In the genomic region with DNA sequence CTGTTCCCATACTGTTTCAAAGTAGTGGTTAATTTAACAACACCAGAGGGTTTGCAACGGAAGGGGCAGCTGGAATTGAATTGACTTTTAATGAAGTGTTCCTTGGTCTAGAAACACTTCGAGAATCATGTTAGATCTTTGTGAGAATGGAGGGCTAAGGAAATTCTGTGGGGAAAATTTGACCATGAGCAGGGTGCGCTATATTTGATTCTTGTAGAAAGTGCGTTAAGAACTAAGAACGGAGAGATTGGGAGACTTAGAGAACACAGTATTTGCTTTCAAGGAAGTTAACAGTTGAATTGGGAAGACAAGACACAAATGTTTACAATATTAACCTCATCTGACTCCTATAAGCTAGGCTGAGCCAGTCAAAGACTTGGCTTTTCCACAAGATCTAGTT, we compare ENCODE assay signal across 8 cellular contexts. TPM values are rescaled to one million over a fixed set of nuclear protein-coding genes. Genes with fewer than 3 reads are reported as not detected.
DNase-seq lines count a peak whose midpoint lies in the region; ATAC-seq, FAIRE-seq and TF ChIP-seq lines count a peak whose summit lies in the region.

No MANE protein-coding gene starts in this region.

- RAD21 ChIA-PET in GM12878 (lab: Charles Lee; ENCODE audit: unreplicated experiment) = interaction anchor here (0.9 kb wide), 1 partner anchor 8 kb away, joined by 3 read pairs; no protein-coding TSS in a partner anchor

- SMC1A ChIA-PET in GM12878 (lab: Charles Lee; ENCODE audit: uncharacterized antibody, unreplicated experiment) = interaction anchor here (0.9 kb wide), 1 partner anchor 45 kb away, joined by 3 read pairs; the partner anchor contains the start of gene ZNF282

- H3K9me3 Mint-ChIP-seq in type B pancreatic cell = peaks cover 6% of the 10 kb centered on the region

- H3K27me3 ChIP-seq in cardiac muscle cell (peaks cover 11% of the 10 kb centered on the region), GM12878 (replicated peaks in 1 of 2; ENCODE audit: control insufficient read depth in 2 of 2, insufficient read depth in 2 of 2, low read length in 1 of 2) (no peaks in the 10 kb centered on the region), lower lobe of right lung (ENCODE audit: low read depth) (no peaks in the 10 kb centered on the region)

- H3K79me2 ChIP-seq in GM12878 (ENCODE audit: control insufficient read depth, insufficient read depth, low read length) = peaks cover 24% of the 10 kb centered on the region

- no peak for TF ChIP-seq EP300 in GM12878 (IDR thresholded peaks at IDR 0.05; ENCODE audit: borderline replicate concordance in 1 of 2, control insufficient read depth in 1 of 2, low read depth in 2 of 2, low read length in 2 of 2)

- ATAC-seq in left cardiac atrium (no peak), GM12878 (no peak), lower lobe of right lung (no peak)

- H3K27ac ChIP-seq in cardiac muscle cell = no peak overlapping the region
- H3K27ac ChIP-seq in GM12878 (ENCODE audit: control insufficient read depth, insufficient read depth) = no peak overlapping the region
- H3K27ac ChIP-seq in lower lobe of right lung = no peak overlapping the region

- peaks cover 7% of the 10 kb centered on the region for H3K27me3 Mint-ChIP-seq in type B pancreatic cell

- peak overlapping the region; percentile 17 for H3K27ac Mint-ChIP-seq in type B pancreatic cell

- CTCF ChIA-PET in GM12878 (lab: Yijun Ruan, JAX) = interaction anchor here (0.7 to 1.7 kb wide), 5 partner anchors 21 to 297 kb away, joined by 3 to 5 read pairs (median 3); partner anchors contain the start of gene ZNF783

- peak overlapping the region; percentile 96 for H3K4me3 Mint-ChIP-seq in type B pancreatic cell

- H3K36me3 Mint-ChIP-seq in type B pancreatic cell = peaks cover 16% of the 10 kb centered on the region

- in situ Hi-C loops in GM12878 (cut with MboI) = no loop called here

- H3K4me2 ChIP-seq in GM12878 (ENCODE audit: control insufficient read depth, insufficient read depth) = peak overlapping the region; percentile 88

- no peak for TF ChIP-seq RAD21 in GM12878 (IDR thresholded peaks at IDR 0.05; ENCODE audit: insufficient read depth, low read depth, low read length)

- H3K4me1 Mint-ChIP-seq in type B pancreatic cell (ENCODE audit: unreplicated experiment) = peaks cover 19% of the 10 kb centered on the region

- H2AFZ ChIP-seq in GM12878 (ENCODE audit: control insufficient read depth, low read depth, low read length) = no peak overlapping the region

- 89% methylated on average over 5 of the region's 5 CpGs for WGBS in GM12878 (ENCODE audit: insufficient coverage, insufficient replicate concordance, low lambda C conversion rate, missing lambda C conversion rate)

- H3K36me3 ChIP-seq in cardiac muscle cell (no peaks in the 10 kb centered on the region), GM12878 (ENCODE audit: control insufficient read depth in 2 of 2, insufficient read depth in 2 of 2, low read length in 1 of 2) (no peaks in the 10 kb centered on the region), lower lobe of right lung (no peaks in the 10 kb centered on the region)

- POLR2A ChIA-PET in GM12878 (lab: Charles Lee) = interaction anchor here (1.3 kb wide), 1 partner anchor 45 kb away, joined by 3 read pairs; the partner anchor contains the start of gene ZNF282

- TF ChIP-seq CTCF in cardiac muscle cell (IDR thresholded peaks at IDR 0.05; ENCODE audit: low read depth, low read length) (no peak), GM12878 (IDR thresholded peaks at IDR 0.05 in 2 of 3, conservative IDR thresholded peaks at IDR 0.05 in 1 of 3; ENCODE audit: control insufficient read depth in 2 of 3, extremely low read depth in 1 of 3, insufficient read depth in 1 of 3, low read depth in 3 of 3, low read length in 3 of 3) (no peak), lower lobe of right lung (IDR thresholded peaks at IDR 0.05) (no peak), type B pancreatic cell (conservative IDR thresholded peaks at IDR 0.05) (no peak)

- H3K4me3 ChIP-seq in cardiac muscle cell (peak overlapping the region; percentile 56), GM12878 (peak overlapping the region; percentile 99), lower lobe of right lung (peak overlapping the region; percentile 100)

- BruUV-seq in GM12878 (replicated peaks; lab: Mats Ljungman, UMichigan) = TSS peak; percentile 75

- H3K4me1 ChIP-seq in cardiac muscle cell (ENCODE audit: low read depth) (peaks cover 5% of the 10 kb centered on the region), GM12878 (ENCODE audit: control insufficient read depth, insufficient read depth, low read length) (peaks cover 15% of the 10 kb centered on the region), lower lobe of right lung (peaks cover 21% of the 10 kb centered on the region)

- peak overlapping the region; percentile 89 for H3K9ac ChIP-seq in GM12878 (ENCODE audit: control insufficient read depth, insufficient read depth, low read length)

- no peaks in the 10 kb centered on the region for H4K20me1 ChIP-seq in GM12878 (ENCODE audit: control insufficient read depth, insufficient read depth)

- FAIRE-seq in GM12878 (lab: Jason Lieb, UNC) (no peak), frontal cortex (lab: Jason Lieb, UNC) (no peak)

- DNase-seq in cardiac muscle cell (ENCODE audit: low read depth in 1 of 2, low spot score in 1 of 2) = no peak
- DNase-seq in left cardiac atrium = no peak
- DNase-seq in GM12878 (ENCODE audit: low read depth, low spot score) = no peak
- no peak for DNase-seq in lower lobe of right lung
- no peak for DNase-seq in type B pancreatic cell (ENCODE audit: extremely low spot score, unreplicated experiment)
- no peak for DNase-seq in AG08395 (ENCODE audit: low spot score)
- no peak for DNase-seq in frontal cortex (ENCODE audit: low spot score in 2 of 2)
- DNase-seq in RPMI8226 = no peak

- H3K9me3 ChIP-seq in cardiac muscle cell (ENCODE audit: low read depth) (no peaks in the 10 kb centered on the region), GM12878 (replicated peaks; ENCODE audit: control insufficient read depth, insufficient read depth, low read length) (peaks cover 2% of the 10 kb centered on the region; the same call in 2 of the 3 replicates), lower lobe of right lung (no peaks in the 10 kb centered on the region)

- no peak for TF ChIP-seq POLR2A in GM12878 (IDR thresholded peaks at IDR 0.05; ENCODE audit: low read depth, low read length)

- intact Hi-C loops in left cardiac atrium (cut with DNase I) = no loop called here
- intact Hi-C loops in GM12878 (cut with micrococcal nuclease; ENCODE audit: unreplicated experiment) = no loop called here
- intact Hi-C loops in lower lobe of right lung (cut with DNase I) = no loop called here

RNA-seq across cellular contexts. Expression of gene ZNF212, which starts 1.2 kb away (rescaled TPM):
- total RNA-seq in cardiac muscle cell (9.9 and 11.6 TPM in 2 replicates), left cardiac atrium (1 to 10 TPM; 4.9 to 6.0 TPM), GM12878 (2014; rRNA removed) (4.6 and 5.6 TPM in 2 replicates), GM12878 (2014; rRNA removed; fragmentation: Illumina TruSeq; extraction: Trizol) (4.4 TPM in 2 replicates), GM12878 (2021) (9.4 and 11.6 TPM in 2 replicates), lower lobe of right lung (10.5 TPM), type B pancreatic cell (ENCODE audit: low replicate concordance) (13.3 and 16.6 TPM in 2 replicates), frontal cortex (6.1 TPM)
- polyA plus RNA-seq in cardiac muscle cell (14.2 and 15.9 TPM in 2 replicates), GM12878 (2011; rRNA removed) (3.1 and 3.7 TPM in 2 replicates), GM12878 (2014; fragmentation: Illumina TruSeq; extraction: Trizol) (3.3 and 5.7 TPM in 2 replicates), GM12878 (2014; fragmentation: Nextera tagmentation; extraction: Ambion mirVana) (1 to 10 TPM; 1.2 to 2.1 TPM), GM12878 (2014; rRNA removed) (5.1 and 6.1 TPM in 2 replicates), GM12878 (2016; fragmentation: Nextera tagmentation; extraction: Ambion mirVana) (1 to 10 TPM; 8.7 to 9.6 TPM)
- 16.7 and 19.2 TPM in 2 replicates for total RNA-seq in GM12878 (2013; cell fraction: nucleolus; rRNA removed)
- polyA plus RNA-seq in GM12878 (2011; ENCODE audit: low read depth) = 4.9 TPM
- polyA plus RNA-seq in GM12878 (2011; cell fraction: cytosol; rRNA removed) = 4.3 and 5.1 TPM in 2 replicates
- 8.6 and 11.1 TPM in 2 replicates for polyA plus RNA-seq in GM12878 (2011; cell fraction: nucleus; rRNA removed)
- polyA plus RNA-seq in GM12878 (2012) = 5.6 and 6.9 TPM in 2 replicates
- 2.0 and 5.6 TPM in 2 replicates for polyA minus RNA-seq in GM12878 (2011; rRNA and poly(A)+ RNA removed)
- 1.2 and 2.1 TPM in 2 replicates for polyA minus RNA-seq in GM12878 (2011; cell fraction: cytosol; rRNA and poly(A)+ RNA removed)
- 4.6 and 7.7 TPM in 2 replicates for polyA minus RNA-seq in GM12878 (2011; cell fraction: nucleus; rRNA and poly(A)+ RNA removed)

RNA-seq across cellular contexts. Expression of gene ZNF783, which starts 21.4 kb away (rescaled TPM):
- total RNA-seq in cardiac muscle cell (12.7 and 26.4 TPM in 2 replicates), left cardiac atrium (1 to 10 TPM; 5.8 to 8.6 TPM), GM12878 (2014; rRNA removed) (9.9 and 10.5 TPM in 2 replicates), GM12878 (2014; rRNA removed; fragmentation: Illumina TruSeq; extraction: Trizol) (5.6 and 6.1 TPM in 2 replicates), GM12878 (2021) (12.9 and 14.4 TPM in 2 replicates), lower lobe of right lung (15.1 TPM), type B pancreatic cell (ENCODE audit: low replicate concordance) (12.5 and 19.7 TPM in 2 replicates), frontal cortex (12.2 TPM)
- polyA plus RNA-seq in cardiac muscle cell (12.8 and 18.7 TPM in 2 replicates), GM12878 (2011; rRNA removed) (6.2 and 8.0 TPM in 2 replicates), GM12878 (2014; fragmentation: Illumina TruSeq; extraction: Trizol) (6.5 and 7.0 TPM in 2 replicates), GM12878 (2014; fragmentation: Nextera tagmentation; extraction: Ambion mirVana) (1 to 10 TPM; 2.0 to 2.8 TPM), GM12878 (2014; rRNA removed) (11.1 and 11.8 TPM in 2 replicates), GM12878 (2016; fragmentation: Nextera tagmentation; extraction: Ambion mirVana) (1 to 10 TPM; 5.7 TPM)
- 38.1 and 45.8 TPM in 2 replicates for total RNA-seq in GM12878 (2013; cell fraction: nucleolus; rRNA removed)
- 4.5 TPM for polyA plus RNA-seq in GM12878 (2011; ENCODE audit: low read depth)
- 8.0 and 11.7 TPM in 2 replicates for polyA plus RNA-seq in GM12878 (2011; cell fraction: cytosol; rRNA removed)
- polyA plus RNA-seq in GM12878 (2011; cell fraction: nucleus; rRNA removed) = 49.6 and 61.3 TPM in 2 replicates
- 5.6 and 7.7 TPM in 2 replicates for polyA plus RNA-seq in GM12878 (2012)
- 3.8 and 7.2 TPM in 2 replicates for polyA minus RNA-seq in GM12878 (2011; rRNA and poly(A)+ RNA removed)
- 3.5 and 4.9 TPM in 2 replicates for polyA minus RNA-seq in GM12878 (2011; cell fraction: cytosol; rRNA and poly(A)+ RNA removed)
- 8.8 and 15.0 TPM in 2 replicates for polyA minus RNA-seq in GM12878 (2011; cell fraction: nucleus; rRNA and poly(A)+ RNA removed)

RNA-seq across cellular contexts. Expression of gene ZNF282, which starts 45.3 kb away (rescaled TPM):
- total RNA-seq in cardiac muscle cell = 26.7 and 34.2 TPM in 2 replicates
- polyA plus RNA-seq in cardiac muscle cell = 6.9 and 8.9 TPM in 2 replicates
- total RNA-seq in left cardiac atrium = 10 to 100 TPM; 11.5 to 13.3 TPM
- 29.0 and 61.3 TPM in 2 replicates for total RNA-seq in GM12878 (2013; cell fraction: nucleolus; rRNA removed)
- total RNA-seq in GM12878 (2014; rRNA removed) = 14.2 and 15.2 TPM in 2 replicates
- 8.3 and 8.4 TPM in 2 replicates for total RNA-seq in GM12878 (2014; rRNA removed; fragmentation: Illumina TruSeq; extraction: Trizol)
- total RNA-seq in GM12878 (2021) = 28.4 and 30.9 TPM in 2 replicates
- polyA plus RNA-seq in GM12878 (2011; ENCODE audit: low read depth) = 3.8 TPM
- 6.5 and 14.3 TPM in 2 replicates for polyA plus RNA-seq in GM12878 (2011; rRNA removed)
- polyA plus RNA-seq in GM12878 (2011; cell fraction: cytosol; rRNA removed) = 11.9 and 17.1 TPM in 2 replicates
- polyA plus RNA-seq in GM12878 (2011; cell fraction: nucleus; rRNA removed) = 22.0 and 28.1 TPM in 2 replicates
- polyA plus RNA-seq in GM12878 (2012) = 10.7 and 12.8 TPM in 2 replicates
- polyA plus RNA-seq in GM12878 (2014; fragmentation: Illumina TruSeq; extraction: Trizol) = 2.7 and 7.8 TPM in 2 replicates
- under 1 TPM; 0.35 to 0.84 TPM for polyA plus RNA-seq in GM12878 (2014; fragmentation: Nextera tagmentation; extraction: Ambion mirVana)
- 18.2 and 28.3 TPM in 2 replicates for polyA plus RNA-seq in GM12878 (2014; rRNA removed)
- polyA plus RNA-seq in GM12878 (2016; fragmentation: Nextera tagmentation; extraction: Ambion mirVana) = 1 to 10 TPM; 2.2 to 2.5 TPM
- polyA minus RNA-seq in GM12878 (2011; rRNA and poly(A)+ RNA removed) = 8.1 and 18.7 TPM in 2 replicates
- polyA minus RNA-seq in GM12878 (2011; cell fraction: cytosol; rRNA and poly(A)+ RNA removed) = 10.2 and 11.0 TPM in 2 replicates
- polyA minus RNA-seq in GM12878 (2011; cell fraction: nucleus; rRNA and poly(A)+ RNA removed) = 16.7 and 17.4 TPM in 2 replicates
- total RNA-seq in lower lobe of right lung = 20.9 TPM
- 34.3 and 35.4 TPM in 2 replicates for total RNA-seq in type B pancreatic cell (ENCODE audit: low replicate concordance)
- total RNA-seq in frontal cortex = 20.8 TPM
